17 cellular contexts compared by ENCODE assay signal in genomic region chr6:131602913-131603312, GRCh38. TPM values are rescaled to one million over a fixed set of nuclear protein-coding genes. Genes with fewer than 3 reads are reported as not detected.
A peak's percentile ranks its signal among the peaks of the same experiment; 100 is the strongest.
DNase-seq lines count a peak whose midpoint lies in the region; ATAC-seq and TF ChIP-seq lines count a peak whose summit lies in the region.
"Had no signal": no experiment of that assay in that cellular context is flagged by ENCODE, and none has a peak within 500 bp of the region (broad histone marks: within the 10 kb centered on the region; RNA-seq: fewer than 3 reads in every experiment).

No MANE protein-coding gene starts in this region.

- H3K4me1 Mint-ChIP-seq in activated T-helper 17 cell treated with anti-CD3 and anti-CD28 coated beads, Interleukin-2, amount 50 U/mL, for 72 hours = no peaks in the 10 kb centered on the region
- H3K4me1 Mint-ChIP-seq: endodermal cell had no signal

- no peaks in the 10 kb centered on the region for H3K27me3 Mint-ChIP-seq in activated T-helper 17 cell treated with anti-CD3 and anti-CD28 coated beads, Interleukin-2, amount 50 U/mL, for 72 hours
- H3K27me3 Mint-ChIP-seq: progenitor cell of endocrine pancreas had no signal

- DNase-seq in EH (ENCODE audit: low read depth) (peak; percentile 86), Panc1 (ENCODE audit: low read depth, low spot score) (peak; percentile 58), dermis blood vessel endothelial cell (peak; percentile 37), renal cortical epithelial cell (ENCODE audit: low read depth) (peak; percentile 57), stomach (no peak)
- DNase-seq: activated T-cell treated with anti-CD3 and anti-CD28 coated beads for 4 hours; endodermal cell; NCI-H1436 treated with DMSO at 0.1 percent for 48 hours; NCI-H526; Right ventricle myocardium superior; stimulated activated CD4-positive, alpha-beta T cell treated with anti-CD3 and anti-CD28 coated beads, Interleukin-4, amount 100 ng/mL, for 4 hours had no signal

- H3K9me3 ChIP-seq in Panc1 (ENCODE audit: control insufficient read depth, insufficient read depth, low read depth, low read length) (no peaks in the 10 kb centered on the region), stomach (no peaks in the 10 kb centered on the region)

- no peak overlapping the region for H3K4me3 ChIP-seq in Panc1 (ENCODE audit: low read depth in 2 of 2, low read length in 2 of 2)
- H3K4me3 ChIP-seq in stomach = no peak overlapping the region
- H3K4me3 ChIP-seq: GM12878 had no signal

- no peak overlapping the region for H3K27ac Mint-ChIP-seq in activated T-helper 17 cell treated with anti-CD3 and anti-CD28 coated beads, Interleukin-2, amount 50 U/mL, for 72 hours
- H3K27ac Mint-ChIP-seq: endodermal cell, progenitor cell of endocrine pancreas had no signal

- no peaks in the 10 kb centered on the region for H3K4me1 ChIP-seq in Panc1 (ENCODE audit: control insufficient read depth, insufficient read depth, low read length)
- H3K4me1 ChIP-seq in stomach = no peaks in the 10 kb centered on the region

- no TSS peak for BruUV-seq in Panc1 (replicated peaks; lab: Mats Ljungman, UMichigan)

- no peak for TF ChIP-seq POLR2A in stomach (IDR thresholded peaks at IDR 0.05)

- WGBS in stomach, 5 donors = 67 to 92% (median 79%) methylated on average over 1 of the region's 1 CpG

- no peaks in the 10 kb centered on the region for H3K27me3 ChIP-seq in Panc1 (ENCODE audit: control insufficient read depth, insufficient read depth, low read length)
- H3K27me3 ChIP-seq in stomach = no peaks in the 10 kb centered on the region

- no peak overlapping the region for H3K27ac ChIP-seq in Panc1 (ENCODE audit: low read length)
- no peak overlapping the region for H3K27ac ChIP-seq in stomach
- H3K27ac ChIP-seq: VCaP had no signal

- TF ChIP-seq CTCF in Panc1 (IDR thresholded peaks at IDR 0.05) = no peak
- no peak for TF ChIP-seq CTCF in stomach (IDR thresholded peaks at IDR 0.05)

- in situ Hi-C loops in Panc1 (cut with HindIII; ENCODE audit: low pct_unique_long_range_greater_than_20kb, low sequenced_read_pairs) = no loop called here

- TF ChIP-seq EP300 in stomach (IDR thresholded peaks at IDR 0.05) = no peak

- H3K36me3 Mint-ChIP-seq in activated T-helper 17 cell treated with anti-CD3 and anti-CD28 coated beads, Interleukin-2, amount 50 U/mL, for 72 hours (ENCODE audit: low read depth) = peaks cover 98% of the 10 kb centered on the region

- intact Hi-C loops in Panc1 (cut with micrococcal nuclease; ENCODE audit: unreplicated experiment) (no loop called here), stomach (cut with DNase I; ENCODE audit: low total_unique reads) (no loop called here)

- ATAC-seq in Panc1 (no peak), GM21737 (IDR thresholded peaks at IDR 0.05; ENCODE audit: unreplicated experiment) (no peak), HG03571 (IDR thresholded peaks at IDR 0.05; ENCODE audit: unreplicated experiment) (no peak)
- ATAC-seq in activated T-helper 17 cell treated with anti-CD3 and anti-CD28 coated beads, Interleukin-2, amount 50 U/mL, for 72 hours (replicated peaks) = no peak
- ATAC-seq: GM12878 had no signal

- POLR2A ChIA-PET in Panc1 (lab: Charles Lee) = no interaction called here

- CTCF ChIA-PET in Panc1 (lab: Charles Lee) = interaction anchor here (0.6 kb wide), 1 partner anchor 40 kb away, joined by 4 read pairs; no protein-coding TSS in a partner anchor

- no peaks in the 10 kb centered on the region for H3K9me3 Mint-ChIP-seq in activated T-helper 17 cell treated with anti-CD3 and anti-CD28 coated beads, Interleukin-2, amount 50 U/mL, for 72 hours
- H3K9me3 Mint-ChIP-seq: endodermal cell had no signal

- H3K36me3 ChIP-seq in Panc1 (ENCODE audit: control insufficient read depth, insufficient read depth, low read length) (peaks cover 58% of the 10 kb centered on the region), stomach (peaks cover 62 to 100% (median 99%) of the 10 kb centered on the region in 4 donors)

- H3K4me3 Mint-ChIP-seq in activated T-helper 17 cell treated with anti-CD3 and anti-CD28 coated beads, Interleukin-2, amount 50 U/mL, for 72 hours = no peak overlapping the region
- H3K4me3 Mint-ChIP-seq: endodermal cell had no signal

RNA-seq across cellular contexts. Expression of gene MED23, which starts 25.1 kb away (rescaled TPM):
- total RNA-seq in Panc1 (2021; ENCODE audit: unreplicated experiment) (18.3 TPM), dermis blood vessel endothelial cell (44.6 and 47.1 TPM in 2 replicates), renal cortical epithelial cell (32.0 and 46.3 TPM in 2 replicates), stomach (100 to 1,000 TPM in 1 of 5 donors, 10 to 100 TPM in 4; 12.1 to 107 (median 21.6) TPM)
- 8.5 TPM for polyA plus RNA-seq in Panc1 (2012; ENCODE audit: insufficient read length)
- 10 to 100 TPM in 1 of 3 donors, 1 to 10 TPM in 2; 4.0 to 13.0 (median 6.6) TPM for polyA plus RNA-seq in stomach
- 10 to 100 TPM; 24.1 to 24.2 TPM for total RNA-seq in activated T-helper 17 cell treated with anti-CD3 and anti-CD28 coated beads, Interleukin-2, amount 50 U/mL, for 72 hours

RNA-seq across cellular contexts. Expression of gene ARG1, which starts 29.9 kb away (rescaled TPM):
- total RNA-seq in Panc1 (2021; ENCODE audit: unreplicated experiment) (not detected), dermis blood vessel endothelial cell (0.19 TPM in 1 of 2 replicates, not detected in the other), renal cortical epithelial cell (not detected in 2 replicates), stomach (1 to 10 TPM in 1 of 5 donors, not detected in 4; 2.2 TPM)
- polyA plus RNA-seq in Panc1 (2012; ENCODE audit: insufficient read length) = not detected
- 1 to 10 TPM in 1 of 3 donors, under 1 TPM in 1, not detected in 1; 0.30 to 2.2 TPM for polyA plus RNA-seq in stomach
- not detected for total RNA-seq in activated T-helper 17 cell treated with anti-CD3 and anti-CD28 coated beads, Interleukin-2, amount 50 U/mL, for 72 hours
- total RNA-seq: endodermal cell, progenitor cell of endocrine pancreas, Right ventricle myocardium superior had no signal
- polyA plus RNA-seq: GM12878 had no signal

RNA-seq across cellular contexts. Expression of gene ENPP3, which starts 34.2 kb away (rescaled TPM):
- total RNA-seq in Panc1 (2021; ENCODE audit: unreplicated experiment) (not detected), dermis blood vessel endothelial cell (0.19 and 0.85 TPM in 2 replicates), renal cortical epithelial cell (0.65 TPM in 1 of 2 replicates, not detected in the other), stomach (10 to 100 TPM in 1 of 5 donors, 1 to 10 TPM in 1, under 1 TPM in 1, not detected in 2; 0.45 to 13.0 (median 4.4) TPM)
- polyA plus RNA-seq in Panc1 (2012; ENCODE audit: insufficient read length) = not detected
- under 1 TPM; 0.31 to 0.76 (median 0.38) TPM for polyA plus RNA-seq in stomach
- total RNA-seq in activated T-helper 17 cell treated with anti-CD3 and anti-CD28 coated beads, Interleukin-2, amount 50 U/mL, for 72 hours = under 1 TPM; 0.19 to 0.45 TPM
- total RNA-seq: endodermal cell, GM12878, progenitor cell of endocrine pancreas had no signal
